ENCODE assay signal across 8 cellular contexts in genomic region chr3:99872633-99873254, GRCh38. TPM values are rescaled to one million over a fixed set of nuclear protein-coding genes. Genes with fewer than 3 reads are reported as not detected.
DNase-seq lines count a peak whose midpoint lies in the region; ATAC-seq and TF ChIP-seq lines count a peak whose summit lies in the region.

No MANE protein-coding gene starts in this region.

- no peak for TF ChIP-seq CTCF in upper lobe of right lung (IDR thresholded peaks at IDR 0.05)

- ATAC-seq in right cardiac atrium (no peak), left ventricle myocardium superior (no peak), HG03354 (IDR thresholded peaks at IDR 0.05; ENCODE audit: poor library complexity, severe bottlenecking, unreplicated experiment) (peak; percentile 55), upper lobe of right lung (no peak), sciatic nerve (no peak)

- H3K27ac ChIP-seq in right cardiac atrium (ENCODE audit: low read length): no peak overlapping the region
- H3K27ac ChIP-seq in esophagus (ENCODE audit: low read depth in 2 of 2, low read length in 1 of 2): peak overlapping the region; percentile 44 to 58
- peak overlapping the region; percentile 26 for H3K27ac ChIP-seq in upper lobe of right lung

- intact Hi-C loops in right cardiac atrium (cut with DNase I) (loop anchor here in 3 of 4 donors (10.0 kb wide), 3 partner anchors 52 to 172 kb away; no protein-coding TSS in a partner anchor), left ventricle myocardium superior (cut with micrococcal nuclease) (no loop called here), upper lobe of right lung (cut with DNase I) (no loop called here), sciatic nerve (cut with DNase I) (no loop called here)

- no peaks in the 10 kb centered on the region for H3K36me3 ChIP-seq in esophagus (ENCODE audit: control insufficient read depth in 2 of 2, insufficient read depth in 2 of 2, low read length in 1 of 2)
- no peaks in the 10 kb centered on the region for H3K36me3 ChIP-seq in upper lobe of right lung

- H3K4me1 ChIP-seq in right cardiac atrium (ENCODE audit: control insufficient read depth, insufficient read depth, low read length): peaks cover 6% of the 10 kb centered on the region
- H3K4me1 ChIP-seq in esophagus (ENCODE audit: control insufficient read depth in 2 of 2, insufficient read depth in 2 of 2, low read length in 1 of 2): no peaks in the 10 kb centered on the region
- H3K4me1 ChIP-seq in upper lobe of right lung: peaks cover 22% of the 10 kb centered on the region

- H3K27me3 ChIP-seq in right cardiac atrium (ENCODE audit: control insufficient read depth, insufficient read depth) (no peaks in the 10 kb centered on the region), esophagus (ENCODE audit: control insufficient read depth in 1 of 2, insufficient read depth in 2 of 2, low read length in 2 of 2) (no peaks in the 10 kb centered on the region), upper lobe of right lung (no peaks in the 10 kb centered on the region)

- 39% methylated on average over 3 of the region's 3 CpGs for WGBS in right cardiac atrium
- 47 to 50% methylated on average over 3 of the region's 3 CpGs for WGBS in esophagus, 2 donors

- H3K9me3 ChIP-seq in right cardiac atrium (ENCODE audit: control insufficient read depth, low read length) (no peaks in the 10 kb centered on the region), esophagus (ENCODE audit: control insufficient read depth in 2 of 2, insufficient read depth in 1 of 2, low read depth in 1 of 2, low read length in 1 of 2) (no peaks in the 10 kb centered on the region), upper lobe of right lung (no peaks in the 10 kb centered on the region)

- H3K4me3 ChIP-seq in right cardiac atrium (ENCODE audit: low read length) (peak overlapping the region; percentile 82), esophagus (ENCODE audit: low read depth in 1 of 2, low read length in 2 of 2) (peak overlapping the region in 1 of 2 donors; percentile 24), upper lobe of right lung (peak overlapping the region; percentile 76)

- DNase-seq in right cardiac atrium (no peak), left ventricle myocardium superior (no peak), upper lobe of right lung (no peak), hippocampal formation (lab: John Stamatoyannopoulos, UW) (no peak), sciatic nerve (ENCODE audit: low spot score) (no peak), NCI-H2107 (lab: John Stamatoyannopoulos, UW) (no peak)

RNA-seq across cellular contexts. Expression of gene CMSS1, which starts 55.1 kb away (rescaled TPM):
- total RNA-seq in right cardiac atrium (10 to 100 TPM; 21.1 to 33.8 (median 27.7) TPM), left ventricle myocardium superior (34.5 TPM), upper lobe of right lung (20.6 TPM), sciatic nerve (26.7 TPM)
- polyA plus RNA-seq in right cardiac atrium (18.9 TPM), esophagus (10 to 100 TPM; 15.5 to 17.9 TPM)

Comparison
In these comparisons a context has a peak if more than half of its experiments do, and no peak if none do; other contexts are left out.
1. intact Hi-C loops: an anchor here in right cardiac atrium (10.0 kb wide); none called in left ventricle myocardium superior, upper lobe of right lung and sciatic nerve.